Comparison of ENCODE assay signal across 7 cellular contexts in genomic region chr10:89250814-89251416, GRCh38. TPM values are rescaled to one million over a fixed set of nuclear protein-coding genes. Genes with fewer than 3 reads are reported as not detected.
DNase-seq lines count a peak whose midpoint lies in the region; ATAC-seq and TF ChIP-seq lines count a peak whose summit lies in the region.

No MANE protein-coding gene starts in this region.

- peaks cover 6% of the 10 kb centered on the region for H3K36me3 Mint-ChIP-seq in neural progenitor cell

- H3K4me3 ChIP-seq in duodenal mucosa (ENCODE audit: low read depth in 1 of 2, low read length in 2 of 2): peak overlapping the region; percentile 81 to 96
- peak overlapping the region; percentile 70 for H3K4me3 ChIP-seq in neural progenitor cell

- peaks cover 3% of the 10 kb centered on the region for H3F3A ChIP-seq in neural progenitor cell (ENCODE audit: low read depth)

- DNase-seq in NCI-H146 treated with DMSO at 0.1 percent for 48 hours (lab: John Stamatoyannopoulos, UW; ENCODE audit: unreplicated experiment): peak; percentile 16
- DNase-seq in neural progenitor cell (ENCODE audit: low spot score): no peak
- no peak for DNase-seq in NCI-H187 treated with DMSO at 0.1 percent for 48 hours (lab: John Stamatoyannopoulos, UW)
- DNase-seq in HPDE6-E6E7 (ENCODE audit: extremely low spot score): no peak
- DNase-seq in A172 (ENCODE audit: low spot score): no peak

- H3K27me3 Mint-ChIP-seq in neural progenitor cell (ENCODE audit: insufficient read depth, low read depth): peaks cover 8% of the 10 kb centered on the region

- H3K27ac ChIP-seq in duodenal mucosa (ENCODE audit: low read depth, low read length) (peak overlapping the region; percentile 62), neural progenitor cell (no peak overlapping the region)

- H3K9me3 ChIP-seq in duodenal mucosa (ENCODE audit: control insufficient read depth in 1 of 2, low read length in 2 of 2) (peaks cover 0 to 2% of the 10 kb centered on the region in 2 donors), neural progenitor cell (ENCODE audit: low read depth) (no peaks in the 10 kb centered on the region)

- peak overlapping the region; percentile 89 for H2AFZ ChIP-seq in neural progenitor cell (replicated peaks)

- peaks cover 11% of the 10 kb centered on the region for H3K4me1 Mint-ChIP-seq in neural progenitor cell

- H3K4me3 Mint-ChIP-seq in neural progenitor cell: peak overlapping the region; percentile 87

- H3K4me1 ChIP-seq in duodenal mucosa (ENCODE audit: control insufficient read depth in 1 of 2, insufficient read depth in 2 of 2, low read length in 2 of 2) (peaks cover 9 to 10% of the 10 kb centered on the region in 2 donors), neural progenitor cell (peaks cover 4% of the 10 kb centered on the region)

- H3K9me3 Mint-ChIP-seq in neural progenitor cell: peaks cover 20% of the 10 kb centered on the region

- H3K36me3 ChIP-seq in duodenal mucosa (ENCODE audit: control insufficient read depth in 1 of 2, insufficient read depth in 2 of 2, low read length in 2 of 2) (no peaks in the 10 kb centered on the region), neural progenitor cell (no peaks in the 10 kb centered on the region)

- H3K9ac ChIP-seq in duodenal mucosa (ENCODE audit: low read depth in 1 of 2, low read length in 2 of 2) (peak overlapping the region; percentile 59 to 88), neural progenitor cell (no peak overlapping the region)

- H3K27me3 ChIP-seq in duodenal mucosa (ENCODE audit: control insufficient read depth in 1 of 2, insufficient read depth in 2 of 2, low read length in 2 of 2) (no peaks in the 10 kb centered on the region), neural progenitor cell (peaks cover 14% of the 10 kb centered on the region)

- no peak overlapping the region for H3K27ac Mint-ChIP-seq in neural progenitor cell

- ATAC-seq in GM21528 (IDR thresholded peaks at IDR 0.05; ENCODE audit: low FRiP score, unreplicated experiment): peak; percentile 10

- no peaks in the 10 kb centered on the region for H3K79me2 ChIP-seq in neural progenitor cell (ENCODE audit: low read depth)

- peak overlapping the region; percentile 83 for H3K4me2 ChIP-seq in neural progenitor cell

- H4K20me1 ChIP-seq in neural progenitor cell (ENCODE audit: low read depth): no peaks in the 10 kb centered on the region

- no peak for TF ChIP-seq CTCF in neural progenitor cell (IDR thresholded peaks at IDR 0.05)

RNA-seq across cellular contexts. Expression of gene LIPA, which starts 0.7 kb away (rescaled TPM):
- 15.5 and 18.9 TPM in 2 replicates for total RNA-seq in neural progenitor cell (ENCODE audit: low replicate concordance)
- total RNA-seq in A172 (2014; rRNA removed; shearing (Covaris generic)): 92.1 and 113 TPM in 2 replicates

RNA-seq across cellular contexts. Expression of gene CH25H, which starts 43.8 kb away (rescaled TPM):
- not detected in 2 replicates for total RNA-seq in neural progenitor cell (ENCODE audit: low replicate concordance)
- total RNA-seq in A172 (2014; rRNA removed; shearing (Covaris generic)): 0.09 TPM in 1 of 2 replicates, not detected in the other

RNA-seq across cellular contexts. Expression of gene IFIT2, which starts 50.9 kb away (rescaled TPM):
- 0.06 and 0.22 TPM in 2 replicates for total RNA-seq in neural progenitor cell (ENCODE audit: low replicate concordance)
- total RNA-seq in A172 (2014; rRNA removed; shearing (Covaris generic)): 2.5 and 3.5 TPM in 2 replicates
